1 cellular context compared by ENCODE assay signal in the genomic region with DNA sequence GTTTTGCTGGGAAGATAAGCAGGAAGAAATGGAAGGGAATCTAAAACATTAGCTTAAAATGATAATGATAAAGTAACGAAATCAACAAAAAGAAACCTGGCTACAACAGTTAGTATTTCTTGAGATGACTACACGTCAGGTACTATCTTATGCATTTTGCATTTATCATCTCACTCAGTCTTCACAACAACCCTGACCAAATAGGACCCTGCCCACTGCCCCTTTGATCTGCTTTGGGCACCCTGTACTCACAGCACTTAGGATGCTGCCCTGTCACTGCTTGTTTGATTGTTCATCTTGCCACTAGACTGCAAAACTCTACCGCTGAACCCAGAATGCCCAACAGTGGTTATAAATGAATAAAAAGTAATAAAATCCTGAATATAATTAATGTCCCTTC.
TF ChIP-seq lines count a peak whose summit lies in the region.

No MANE protein-coding gene starts in this region.

TF ChIP-seq in HepG2, 621 proteins besides CTCF, POLR2A, EP300 and RAD21:
- TF ChIP-seq BRD4 (CRISPR knock-in tag; IDR thresholded peaks at IDR 0.05) (no peak), ADNP (CRISPR knock-in tag; IDR thresholded peaks at IDR 0.05) (no peak), ZNF549 (CRISPR knock-in tag; IDR thresholded peaks at IDR 0.05) (0 out of 2 replicates have a peak, but pooled peaks have one; percentile 62), ZFP82 (CRISPR knock-in tag; IDR thresholded peaks at IDR 0.05; ENCODE audit: borderline replicate concordance) (0 out of 2 replicates have a peak, but pooled peaks have one; percentile 63), ZNF543 (CRISPR knock-in tag; IDR thresholded peaks at IDR 0.05) (no peak)
- TF ChIP-seq, protein P1, sequence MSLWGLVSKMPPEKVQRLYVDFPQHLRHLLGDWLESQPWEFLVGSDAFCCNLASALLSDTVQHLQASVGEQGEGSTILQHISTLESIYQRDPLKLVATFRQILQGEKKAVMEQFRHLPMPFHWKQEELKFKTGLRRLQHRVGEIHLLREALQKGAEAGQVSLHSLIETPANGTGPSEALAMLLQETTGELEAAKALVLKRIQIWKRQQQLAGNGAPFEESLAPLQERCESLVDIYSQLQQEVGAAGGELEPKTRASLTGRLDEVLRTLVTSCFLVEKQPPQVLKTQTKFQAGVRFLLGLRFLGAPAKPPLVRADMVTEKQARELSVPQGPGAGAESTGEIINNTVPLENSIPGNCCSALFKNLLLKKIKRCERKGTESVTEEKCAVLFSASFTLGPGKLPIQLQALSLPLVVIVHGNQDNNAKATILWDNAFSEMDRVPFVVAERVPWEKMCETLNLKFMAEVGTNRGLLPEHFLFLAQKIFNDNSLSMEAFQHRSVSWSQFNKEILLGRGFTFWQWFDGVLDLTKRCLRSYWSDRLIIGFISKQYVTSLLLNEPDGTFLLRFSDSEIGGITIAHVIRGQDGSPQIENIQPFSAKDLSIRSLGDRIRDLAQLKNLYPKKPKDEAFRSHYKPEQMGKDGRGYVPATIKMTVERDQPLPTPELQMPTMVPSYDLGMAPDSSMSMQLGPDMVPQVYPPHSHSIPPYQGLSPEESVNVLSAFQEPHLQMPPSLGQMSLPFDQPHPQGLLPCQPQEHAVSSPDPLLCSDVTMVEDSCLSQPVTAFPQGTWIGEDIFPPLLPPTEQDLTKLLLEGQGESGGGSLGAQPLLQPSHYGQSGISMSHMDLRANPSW (CRISPR knock-in tag; IDR thresholded peaks at IDR 0.05; ENCODE audit: borderline replicate concordance): 0 out of 2 replicates have a peak, but pooled peaks have one; percentile 1
